ENCODE assay signal across 9 cellular contexts in genomic region chr5:149605998-149606721, GRCh38. TPM values are rescaled to one million over a fixed set of nuclear protein-coding genes. Genes with fewer than 3 reads are reported as not detected.
A peak's percentile ranks its signal among the peaks of the same experiment; 100 is the strongest.
DNase-seq lines count a peak whose midpoint lies in the region; ATAC-seq and TF ChIP-seq lines count a peak whose summit lies in the region.
"Had no signal": no experiment of that assay in that cellular context is flagged by ENCODE, and none has a peak within 500 bp of the region (broad histone marks: within the 10 kb centered on the region; RNA-seq: fewer than 3 reads in every experiment).

No MANE protein-coding gene starts in this region.

- peak overlapping the region; percentile 50 for H3K4me2 ChIP-seq in SU-DHL-6 (ENCODE audit: low read depth, low read length, poor library complexity, severe bottlenecking)

- peak overlapping the region; percentile 59 for H3K27ac ChIP-seq in SU-DHL-6 (ENCODE audit: low read depth, low read length)
- H3K27ac ChIP-seq: adrenal gland had no signal

- no peaks in the 10 kb centered on the region for H4K20me1 ChIP-seq in SU-DHL-6 (ENCODE audit: low read depth, low read length)

- H3F3A ChIP-seq in SU-DHL-6 (ENCODE audit: insufficient read depth) = 0 out of 2 replicates have a peak, but pooled peaks cover 5% of the 10 kb centered on the region

- H2AFZ ChIP-seq in SU-DHL-6 (ENCODE audit: low read depth, low read length, severe bottlenecking) = no peak overlapping the region

- intact Hi-C loops in Right ventricle myocardium inferior (cut with DNase I) (no loop called here), cardiac septum (cut with DNase I) (no loop called here)

- H3K36me3 ChIP-seq in SU-DHL-6 (ENCODE audit: low read length) = no peaks in the 10 kb centered on the region

- H3K9me3 ChIP-seq in SU-DHL-6 (ENCODE audit: insufficient read depth, low read length) = no peaks in the 10 kb centered on the region
- H3K9me3 ChIP-seq: adrenal gland had no signal

- H3K9me2 ChIP-seq in SU-DHL-6 (replicated peaks; ENCODE audit: insufficient read depth, low read length) = no peaks in the 10 kb centered on the region

- no peaks in the 10 kb centered on the region for H3K27me3 ChIP-seq in SU-DHL-6 (ENCODE audit: low read length)
- H3K27me3 ChIP-seq: adrenal gland had no signal

- DNase-seq in Right ventricle myocardium inferior (ENCODE audit: missing footprints) = no peak
- no peak for DNase-seq in cardiac septum (ENCODE audit: low spot score)
- DNase-seq in hepatic stellate cell (ENCODE audit: low spot score) = peak; percentile 90
- no peak for DNase-seq in SHP77 treated with DMSO at 0.1 percent for 48 hours (lab: John Stamatoyannopoulos, UW)
- no peak for DNase-seq in HT-29 (ENCODE audit: low spot score)
- DNase-seq in DMS 273 (lab: John Stamatoyannopoulos, UW; ENCODE audit: unreplicated experiment) = no peak

- ATAC-seq in Right ventricle myocardium inferior = peak; percentile 49
- peak; percentile 85 for ATAC-seq in HG03039 (IDR thresholded peaks at IDR 0.05; ENCODE audit: unreplicated experiment)

- no peak overlapping the region for H3K4me3 ChIP-seq in SU-DHL-6 (ENCODE audit: insufficient read depth, low read length, poor library complexity, severe bottlenecking)
- H3K4me3 ChIP-seq: adrenal gland had no signal

- no peak overlapping the region for H3K9ac ChIP-seq in SU-DHL-6 (ENCODE audit: low read length)

- H3K79me2 ChIP-seq in SU-DHL-6 (ENCODE audit: insufficient read depth, low read length) = no peaks in the 10 kb centered on the region

- TF ChIP-seq CTCF in SU-DHL-6 (IDR thresholded peaks at IDR 0.05; ENCODE audit: insufficient read depth, low read length, poor library complexity, severe bottlenecking) = no peak

RNA-seq across cellular contexts. Expression of gene ARHGEF37, which starts 24.9 kb away (rescaled TPM):
- 32.2 TPM for total RNA-seq in Right ventricle myocardium inferior
- total RNA-seq in cardiac septum = 15.8 TPM
- 0.10 and 0.15 TPM in 2 replicates for total RNA-seq in HT-29 (2014; rRNA removed; shearing (Covaris generic))

RNA-seq across cellular contexts. Expression of gene CSNK1A1, which starts 54.9 kb away (rescaled TPM):
- total RNA-seq in Right ventricle myocardium inferior (202 TPM), cardiac septum (206 TPM)
- total RNA-seq in HT-29 (2014; rRNA removed; shearing (Covaris generic)) = 318 and 376 TPM in 2 replicates

Comparison
In these comparisons a context has a peak if more than half of its experiments do, and no peak if none do; other contexts are left out.
1. RNA of gene ARHGEF37, which starts 24.9 kb away (total RNA-seq): 32.2 TPM in Right ventricle myocardium inferior (single experiment) and 15.8 TPM in cardiac septum (single experiment); 0.10 to 0.15 TPM in HT-29; every median in the first group is over 10 times any median in the second.